20 cellular contexts compared by ENCODE assay signal in the genomic region with DNA sequence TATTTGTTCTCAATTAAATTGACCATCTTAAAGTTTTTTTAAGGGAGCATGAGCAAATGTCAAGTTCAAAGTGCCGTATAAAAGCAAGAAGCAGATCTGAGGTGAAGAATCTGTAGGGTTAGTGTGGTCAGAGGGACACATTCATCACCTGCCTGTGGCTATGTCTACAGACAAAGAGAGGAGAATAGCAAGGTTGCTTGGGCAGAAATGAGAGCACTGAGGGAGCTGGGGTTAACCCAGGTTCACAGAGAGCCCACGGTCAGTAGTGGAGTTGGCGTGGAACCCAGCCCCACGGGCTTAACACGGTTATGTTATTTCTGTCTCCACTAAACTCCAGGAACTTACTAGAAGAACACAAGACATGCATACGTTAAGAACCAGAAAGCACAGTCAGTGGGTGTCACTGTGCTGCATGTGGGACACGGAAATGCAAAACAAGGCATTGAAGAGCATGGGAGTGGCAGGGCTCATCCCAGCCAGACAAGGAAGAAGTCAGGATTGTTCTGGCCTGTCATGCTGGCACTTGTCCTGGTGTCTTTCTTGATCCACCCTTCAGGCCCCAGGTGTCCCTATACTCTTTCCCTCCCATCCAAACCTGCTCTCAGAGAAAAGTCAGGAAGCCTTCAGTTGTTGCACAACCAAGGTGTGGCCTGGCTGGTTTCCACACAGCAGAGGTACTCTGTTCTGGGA.
DNase-seq lines count a peak whose midpoint lies in the region; ATAC-seq and TF ChIP-seq lines count a peak whose summit lies in the region.
"Had no signal": no experiment of that assay in that cellular context is flagged by ENCODE, and none has a peak within 500 bp of the region (broad histone marks: within the 10 kb centered on the region; RNA-seq: fewer than 3 reads in every experiment).

No MANE protein-coding gene starts in this region.

- BruUV-seq in PC-3 (replicated peaks; lab: Mats Ljungman, UMichigan): no TSS peak
- no TSS peak for BruUV-seq in A673 (replicated peaks; lab: Mats Ljungman, UMichigan)

- no peak overlapping the region for H2AFZ ChIP-seq in PC-3 (ENCODE audit: low read length)
- H2AFZ ChIP-seq: neural progenitor cell had no signal

- H3K4me1 Mint-ChIP-seq in stimulated activated effector memory CD8-positive, alpha-beta T cell treated with anti-CD3 and anti-CD28 coated beads, Interleukin-12 subunit alpha, Interleukin-12 subunit beta, amount 100 ng/mL, for 72 hours: peaks cover 12% of the 10 kb centered on the region

- H3K4me2 ChIP-seq in PC-3 (ENCODE audit: low read length): no peak overlapping the region
- H3K4me2 ChIP-seq: neural progenitor cell had no signal

- CTCF ChIA-PET in PC-3 (lab: Charles Lee): no interaction called here
- CTCF ChIA-PET in A673 (lab: Charles Lee): no interaction called here

- no peaks in the 10 kb centered on the region for H3K79me2 ChIP-seq in PC-3 (ENCODE audit: low read length)

- TF ChIP-seq CTCF in PC-3 (conservative IDR thresholded peaks at IDR 0.05; ENCODE audit: low read depth, low read length): no peak
- TF ChIP-seq CTCF in A673 (conservative IDR thresholded peaks at IDR 0.05; ENCODE audit: low read depth, low read length): no peak
- TF ChIP-seq CTCF in foreskin fibroblast (IDR thresholded peaks at IDR 0.05; ENCODE audit: low read depth, low read length): no peak

- no peaks in the 10 kb centered on the region for H3K36me3 Mint-ChIP-seq in stimulated activated effector memory CD8-positive, alpha-beta T cell treated with anti-CD3 and anti-CD28 coated beads, Interleukin-12 subunit alpha, Interleukin-12 subunit beta, amount 100 ng/mL, for 72 hours
- H3K36me3 Mint-ChIP-seq: neural progenitor cell had no signal

- no peak overlapping the region for H3K9ac ChIP-seq in PC-3 (ENCODE audit: low read length)
- H3K9ac ChIP-seq: BLaER1 treated with 17β-estradiol and CSF1 and Interleukin-3, amounts not matched to agents 10 nM and 100 nM; neural progenitor cell had no signal

- H3K27me3 ChIP-seq in PC-3 (ENCODE audit: low read length) (no peaks in the 10 kb centered on the region), esophagus (ENCODE audit: control insufficient read depth in 1 of 2, insufficient read depth in 2 of 2, low read length in 2 of 2) (no peaks in the 10 kb centered on the region), A673 (replicated peaks; ENCODE audit: insufficient read depth, low read depth, low read length, poor library complexity) (no peaks in the 10 kb centered on the region)
- H3K27me3 ChIP-seq: BLaER1 treated with 17β-estradiol and CSF1 and Interleukin-3, amounts not matched to agents 10 nM and 100 nM; gastrocnemius medialis; neural progenitor cell; SJSA1; tibial artery had no signal

- H3K4me1 ChIP-seq in PC-3 (ENCODE audit: insufficient read depth, low read length) (no peaks in the 10 kb centered on the region), esophagus (ENCODE audit: control insufficient read depth in 2 of 2, insufficient read depth in 2 of 2, low read length in 1 of 2) (no peaks in the 10 kb centered on the region), A673 (ENCODE audit: insufficient read depth, low read length, poor library complexity, severe bottlenecking) (no peaks in the 10 kb centered on the region)
- H3K4me1 ChIP-seq: gastrocnemius medialis, lower lobe of right lung, neural progenitor cell, tibial artery had no signal

- no peak overlapping the region for H3K4me3 ChIP-seq in PC-3 (ENCODE audit: low read length)
- no peak overlapping the region for H3K4me3 ChIP-seq in esophagus (ENCODE audit: low read depth in 1 of 2, low read length in 2 of 2)
- H3K4me3 ChIP-seq in A673 (ENCODE audit: low read depth, low read length, poor library complexity, severe bottlenecking): no peak overlapping the region
- H3K4me3 ChIP-seq in foreskin fibroblast (ENCODE audit: low read depth in 1 of 2, low read length in 2 of 2): no peak overlapping the region
- H3K4me3 ChIP-seq: BLaER1 treated with 17β-estradiol and CSF1 and Interleukin-3, amounts not matched to agents 10 nM and 100 nM; gastrocnemius medialis; lower lobe of right lung; neural progenitor cell; SJSA1; tibial artery had no signal

- 38 to 56% methylated on average over 7 of the region's 7 CpGs for WGBS in esophagus, 2 donors

- H3K36me3 ChIP-seq in PC-3 (ENCODE audit: low read depth, low read length) (no peaks in the 10 kb centered on the region), esophagus (ENCODE audit: control insufficient read depth in 2 of 2, insufficient read depth in 2 of 2, low read length in 1 of 2) (no peaks in the 10 kb centered on the region), A673 (ENCODE audit: insufficient read depth, low read length, poor library complexity, severe bottlenecking) (no peaks in the 10 kb centered on the region)
- H3K36me3 ChIP-seq: BLaER1 treated with 17β-estradiol and CSF1 and Interleukin-3, amounts not matched to agents 10 nM and 100 nM; gastrocnemius medialis; lower lobe of right lung; neural progenitor cell; SJSA1; tibial artery had no signal

- intact Hi-C loops in PC-3 (cut with micrococcal nuclease): no loop called here
- intact Hi-C loops in A673 (cut with micrococcal nuclease; ENCODE audit: unreplicated experiment): no loop called here

- no peaks in the 10 kb centered on the region for H3K9me3 Mint-ChIP-seq in stimulated activated effector memory CD8-positive, alpha-beta T cell treated with anti-CD3 and anti-CD28 coated beads, Interleukin-12 subunit alpha, Interleukin-12 subunit beta, amount 100 ng/mL, for 72 hours
- H3K9me3 Mint-ChIP-seq: neural progenitor cell had no signal

- H4K20me1 ChIP-seq in PC-3 (ENCODE audit: low read length): no peaks in the 10 kb centered on the region
- H4K20me1 ChIP-seq: BLaER1 treated with 17β-estradiol and CSF1 and Interleukin-3, amounts not matched to agents 10 nM and 100 nM had no signal

- POLR2A ChIA-PET in PC-3 (lab: Charles Lee; ENCODE audit: unreplicated experiment) (no interaction called here), A673 (lab: Charles Lee; ENCODE audit: low non-redundant PET) (no interaction called here)

- no peaks in the 10 kb centered on the region for H3K9me3 ChIP-seq in PC-3 (ENCODE audit: low read length)
- no peaks in the 10 kb centered on the region for H3K9me3 ChIP-seq in esophagus (ENCODE audit: control insufficient read depth in 2 of 2, insufficient read depth in 1 of 2, low read depth in 1 of 2, low read length in 1 of 2)
- H3K9me3 ChIP-seq in A673 (ENCODE audit: low read depth, low read length, poor library complexity, severe bottlenecking): no peaks in the 10 kb centered on the region
- H3K9me3 ChIP-seq: gastrocnemius medialis, lower lobe of right lung, SJSA1, tibial artery had no signal

- H3K27ac ChIP-seq in PC-3 (ENCODE audit: low read length) (no peak overlapping the region), esophagus (ENCODE audit: low read depth in 2 of 2, low read length in 1 of 2) (peak overlapping the region; percentile 82 to 90), A673 (ENCODE audit: low read depth, low read length, poor library complexity, severe bottlenecking) (no peak overlapping the region)
- H3K27ac ChIP-seq: BLaER1 treated with 17β-estradiol and CSF1 and Interleukin-3, amounts not matched to agents 10 nM and 100 nM; gastrocnemius medialis; lower lobe of right lung; neural progenitor cell; SJSA1; tibial artery had no signal

- DNase-seq in PC-3: peak; percentile 2
- no peak for DNase-seq in stimulated activated effector memory CD8-positive, alpha-beta T cell treated with anti-CD3 and anti-CD28 coated beads, Interleukin-12 subunit alpha, Interleukin-12 subunit beta, amount 100 ng/mL, for 72 hours (ENCODE audit: low spot score in 2 of 2)
- no peak for DNase-seq in A673 (ENCODE audit: low spot score)
- no peak for DNase-seq in foreskin fibroblast
- DNase-seq: activated CD4-positive, alpha-beta T cell treated with anti-CD3 and anti-CD28 coated beads for 4 hours; activated T-cell treated with anti-CD3 and anti-CD28 coated beads, Interleukin-2, amount 50 U/mL, for 24 hours; DMS 273 treated with DMSO at 0.1 percent for 48 hours; gastrocnemius medialis; lower lobe of right lung; NCI-H1092 treated with DMSO at 0.1 percent for 48 hours; retina; T1000; tibial artery had no signal

- H3K4me3 Mint-ChIP-seq in stimulated activated effector memory CD8-positive, alpha-beta T cell treated with anti-CD3 and anti-CD28 coated beads, Interleukin-12 subunit alpha, Interleukin-12 subunit beta, amount 100 ng/mL, for 72 hours: no peak overlapping the region
- H3K4me3 Mint-ChIP-seq: activated T-cell treated with anti-CD3 and anti-CD28 coated beads, Interleukin-2, amount 50 U/mL, for 24 hours; neural progenitor cell had no signal

- no peak overlapping the region for H3K27ac Mint-ChIP-seq in stimulated activated effector memory CD8-positive, alpha-beta T cell treated with anti-CD3 and anti-CD28 coated beads, Interleukin-12 subunit alpha, Interleukin-12 subunit beta, amount 100 ng/mL, for 72 hours
- H3K27ac Mint-ChIP-seq: activated T-cell treated with anti-CD3 and anti-CD28 coated beads, Interleukin-2, amount 50 U/mL, for 24 hours; neural progenitor cell had no signal

- no peaks in the 10 kb centered on the region for H3K9me2 ChIP-seq in PC-3 (replicated peaks; ENCODE audit: low read length)

- ATAC-seq in HG02759 (IDR thresholded peaks at IDR 0.05; ENCODE audit: unreplicated experiment): peak; percentile 53
- no peak for ATAC-seq in PC-3
- ATAC-seq in stimulated activated effector memory CD8-positive, alpha-beta T cell treated with anti-CD3 and anti-CD28 coated beads, Interleukin-12 subunit alpha, Interleukin-12 subunit beta, amount 100 ng/mL, for 72 hours: peak; percentile 73
- no peak for ATAC-seq in GM21423 (IDR thresholded peaks at IDR 0.05; ENCODE audit: unreplicated experiment)
- ATAC-seq in GM19452 (IDR thresholded peaks at IDR 0.05; ENCODE audit: unreplicated experiment): no peak
- ATAC-seq: gastrocnemius medialis had no signal

- H3F3A ChIP-seq in PC-3 (ENCODE audit: low read length, unreplicated experiment): no peaks in the 10 kb centered on the region

Comparison
In these comparisons a context has a peak if more than half of its experiments do, and no peak if none do; other contexts are left out.
1. ATAC-seq: peak in HG02759 (single experiment) and stimulated activated effector memory CD8-positive, alpha-beta T cell treated with anti-CD3 and anti-CD28 coated beads, Interleukin-12 subunit alpha, Interleukin-12 subunit beta, amount 100 ng/mL, for 72 hours (single experiment); none in PC-3 (single experiment), GM21423 (single experiment) and GM19452 (single experiment).
2. H3K27ac ChIP-seq: peak in esophagus (2 of 2); none in PC-3 (single experiment) and A673 (single experiment).